ENCODE assay signal across 1 cellular context in genomic region chr10:34139559-34139958, GRCh38.
TF ChIP-seq lines count a peak whose summit lies in the region.

No MANE protein-coding gene starts in this region.

TF ChIP-seq in HEK293, 187 proteins besides CTCF, POLR2A, EP300 and RAD21 (continued from another document and continues in another):
- TF ChIP-seq KLF9 (tag by site-specific recombination; IDR thresholded peaks at IDR 0.05; ENCODE audit: low read depth) (no peak), ZNF398 (tag by site-specific recombination; IDR thresholded peaks at IDR 0.05) (no peak), ZFP69B (tag by site-specific recombination; IDR thresholded peaks at IDR 0.05) (0 out of 2 replicates have a peak, but pooled peaks have one; percentile 28), ZNF658 (tag by site-specific recombination; IDR thresholded peaks at IDR 0.05) (no peak), OSR2 (tag by site-specific recombination; IDR thresholded peaks at IDR 0.05) (peak; percentile 72), ZBTB10 (tag by site-specific recombination; IDR thresholded peaks at IDR 0.05) (no peak), ZNF660 (tag by site-specific recombination; IDR thresholded peaks at IDR 0.05) (peak; percentile 78; the same call in 1 of the 2 replicates), ZNF114 (tag by site-specific recombination; IDR thresholded peaks at IDR 0.05) (no peak), KLF10 (tag by site-specific recombination; IDR thresholded peaks at IDR 0.05) (no peak), ZNF830 (tag by site-specific recombination; IDR thresholded peaks at IDR 0.05; ENCODE audit: low read depth) (no peak), ZNF621 (tag by site-specific recombination; IDR thresholded peaks at IDR 0.05) (no peak), ZNF747 (tag by site-specific recombination; IDR thresholded peaks at IDR 0.05) (no peak), ZNF843 (tag by site-specific recombination; IDR thresholded peaks at IDR 0.05) (peak; percentile 80), ZNF221 (tag by site-specific recombination; IDR thresholded peaks at IDR 0.05; ENCODE audit: borderline replicate concordance) (no peak), ZNF280D (tag by site-specific recombination; IDR thresholded peaks at IDR 0.05) (no peak), ZNF354C (tag by site-specific recombination; IDR thresholded peaks at IDR 0.05; ENCODE audit: borderline replicate concordance, low read depth) (no peak), YY1 (tag by site-specific recombination; IDR thresholded peaks at IDR 0.05) (no peak), ZNF777 (tag by site-specific recombination; IDR thresholded peaks at IDR 0.05; ENCODE audit: borderline replicate concordance) (no peak), ZNF76 (tag by site-specific recombination; IDR thresholded peaks at IDR 0.05; ENCODE audit: borderline replicate concordance, low read depth) (no peak), REST (tag by site-specific recombination; IDR thresholded peaks at IDR 0.05) (no peak), ZNF174 (tag by site-specific recombination; IDR thresholded peaks at IDR 0.05) (no peak), ZNF366 (tag by site-specific recombination; conservative IDR thresholded peaks at IDR 0.05) (peak; percentile 85), ZNF549 (tag by site-specific recombination; IDR thresholded peaks at IDR 0.05) (no peak), ZNF112 (tag by site-specific recombination; IDR thresholded peaks at IDR 0.05) (no peak), PRDM2 (tag by site-specific recombination; IDR thresholded peaks at IDR 0.05; ENCODE audit: borderline replicate concordance) (no peak), ZNF37A (tag by site-specific recombination; IDR thresholded peaks at IDR 0.05) (no peak), ZNF214 (tag by site-specific recombination; IDR thresholded peaks at IDR 0.05; ENCODE audit: borderline replicate concordance) (no peak), PRDM6 (tag by site-specific recombination; IDR thresholded peaks at IDR 0.05) (no peak), ZBTB6 (tag by site-specific recombination; IDR thresholded peaks at IDR 0.05) (no peak), BCL6B (tag by site-specific recombination; IDR thresholded peaks at IDR 0.05) (no peak), HIC1 (tag by site-specific recombination; IDR thresholded peaks at IDR 0.05) (no peak)
